Comparison of ENCODE assay signal across 23 cellular contexts in genomic region chr7:38773430-38773829, GRCh38.
"Had no signal": no experiment of that assay in that cellular context is flagged by ENCODE, and none has a peak within 500 bp of the region (broad histone marks: within the 10 kb centered on the region; RNA-seq: fewer than 3 reads in every experiment).

No MANE protein-coding gene starts in this region.

- ATAC-seq: activated CD8-positive, alpha-beta memory T cell treated with anti-CD3 and anti-CD28 coated beads, Interleukin-2, amount 10 ng/mL, durations not matched to agents 7 days and 5 days; activated CD8-positive, alpha-beta T cell treated with anti-CD3 and anti-CD28 coated beads for 36 hours; gastrocnemius medialis; left lung; natural killer cell had no signal

- DNase-seq: activated CD4-positive, alpha-beta T cell treated with anti-CD3 and anti-CD28 coated beads for 48 hours; activated CD4-positive, CD25-positive, alpha-beta regulatory T cell; activated CD8-positive, alpha-beta memory T cell treated with anti-CD3 and anti-CD28 coated beads, Interleukin-2, amount 10 ng/mL, durations not matched to agents 7 days and 5 days; activated CD8-positive, alpha-beta T cell treated with anti-CD3 and anti-CD28 coated beads for 36 hours; activated effector memory CD4-positive, alpha-beta T cell treated with anti-CD3 and anti-CD28 coated beads, Interleukin-2, amount 50 U/mL, for 16 hours; activated naive CD4-positive, alpha-beta T cell treated with anti-CD3 and anti-CD28 coated beads, Interleukin-2, amount 10 ng/mL, durations not matched to agents 7 days and 5 days; activated T-cell treated with anti-CD3 and anti-CD28 coated beads for 4 hours; cerebellar nuclear complex; gastrocnemius medialis; hippocampal formation; kidney glomerular epithelial cell; left lung; midbrain; natural killer cell; retina; sigmoid colon; stimulated activated CD4-positive, alpha-beta T cell treated with anti-CD3 and anti-CD28 coated beads, Interleukin-2, amount 100 ng/mL, for 48 hours; stimulated activated naive CD4-positive, alpha-beta T cell; testis; trophoblast cell; uterus had no signal

- H3K36me3 ChIP-seq: uterus had no signal

- H3K4me1 ChIP-seq: gastrocnemius medialis, left lung, testis, uterus had no signal

- H3K4me3 ChIP-seq: coronary artery, gastrocnemius medialis, left lung, lung, sigmoid colon, testis, uterus had no signal

- H3K9me3 ChIP-seq: gastrocnemius medialis, left lung, sigmoid colon, testis, uterus had no signal

- H3K27ac ChIP-seq: coronary artery, gastrocnemius medialis, left lung, sigmoid colon, testis, uterus had no signal

- H3K27me3 ChIP-seq: gastrocnemius medialis, left lung, sigmoid colon, testis, uterus had no signal
